11 cellular contexts compared by ENCODE assay signal in genomic region chr4:143355540-143356217, GRCh38. TPM values are rescaled to one million over a fixed set of nuclear protein-coding genes. Genes with fewer than 3 reads are reported as not detected.
A peak's percentile ranks its signal among the peaks of the same experiment; 100 is the strongest.
DNase-seq lines count a peak whose midpoint lies in the region; ATAC-seq, FAIRE-seq and TF ChIP-seq lines count a peak whose summit lies in the region.
"Had no signal": no experiment of that assay in that cellular context is flagged by ENCODE, and none has a peak within 500 bp of the region (broad histone marks: within the 10 kb centered on the region; RNA-seq: fewer than 3 reads in every experiment).

No MANE protein-coding gene starts in this region.

- DNase-seq in GM18507 (ENCODE audit: extremely low spot score, insufficient read length, low read depth) (no peak), adipocyte (ENCODE audit: low read depth) (peak; percentile 72), left ventricle myocardium superior (no peak), spleen (no peak), KG1 (lab: John Stamatoyannopoulos, UW) (no peak), NCI-H146 treated with DMSO at 0.1 percent for 48 hours (lab: John Stamatoyannopoulos, UW; ENCODE audit: unreplicated experiment) (no peak)
- no peak for DNase-seq in effector memory CD4-positive, alpha-beta T cell
- DNase-seq: activated effector memory CD4-positive, alpha-beta T cell treated with anti-CD3 and anti-CD28 coated beads, Interleukin-2, amount 50 U/mL, for 16 hours; GDM1; T1000 had no signal

- no peak overlapping the region for H3K4me3 ChIP-seq in adipocyte (ENCODE audit: low read length)
- H3K4me3 ChIP-seq in spleen, result no peak overlapping the region
- no peak overlapping the region for H3K4me3 ChIP-seq in effector memory CD4-positive, alpha-beta T cell (ENCODE audit: insufficient read depth, low read depth, low read length, poor library complexity, severe bottlenecking)

- intact Hi-C loops in left ventricle myocardium superior (cut with micrococcal nuclease), result no loop called here
- intact Hi-C loops in spleen (cut with DNase I; ENCODE audit: low total_unique reads), result no loop called here

- H3K4me1 ChIP-seq in adipocyte (ENCODE audit: control insufficient read depth, insufficient read depth, low read length) (peaks cover 39% of the 10 kb centered on the region), spleen (peaks cover 35 to 96% (median 79%) of the 10 kb centered on the region in 6 donors)
- no peaks in the 10 kb centered on the region for H3K4me1 ChIP-seq in effector memory CD4-positive, alpha-beta T cell (ENCODE audit: control insufficient read depth, insufficient read depth, low read length, poor library complexity, severe bottlenecking)

- TF ChIP-seq POLR2A in spleen (IDR thresholded peaks at IDR 0.05), result no peak

- H3K36me3 ChIP-seq in adipocyte (ENCODE audit: control insufficient read depth, insufficient read depth, low read length, severe bottlenecking) (no peaks in the 10 kb centered on the region), spleen (no peaks in the 10 kb centered on the region)
- no peaks in the 10 kb centered on the region for H3K36me3 ChIP-seq in effector memory CD4-positive, alpha-beta T cell (ENCODE audit: control insufficient read depth, insufficient read depth, low read length)

- H3K27me3 ChIP-seq in adipocyte (replicated peaks; ENCODE audit: control insufficient read depth, insufficient read depth, low read length) (no peaks in the 10 kb centered on the region), spleen (replicated peaks in 1 of 7) (no peaks in the 10 kb centered on the region)
- H3K27me3 ChIP-seq in effector memory CD4-positive, alpha-beta T cell (replicated peaks; ENCODE audit: control insufficient read depth, insufficient read depth, low read length, poor library complexity, severe bottlenecking), result no peaks in the 10 kb centered on the region

- H3K9ac ChIP-seq in adipocyte (ENCODE audit: low read length), result no peak overlapping the region

- H3K9me3 ChIP-seq in adipocyte (ENCODE audit: control insufficient read depth, low read length) (no peaks in the 10 kb centered on the region), spleen (no peaks in the 10 kb centered on the region)
- no peaks in the 10 kb centered on the region for H3K9me3 ChIP-seq in effector memory CD4-positive, alpha-beta T cell (ENCODE audit: control insufficient read depth, low read length)

- peak; percentile 12 for FAIRE-seq in GM18507 (lab: Jason Lieb, UNC)

- WGBS in spleen, 5 donors, result 76 to 87% (median 81%) methylated on average over 6 of the region's 6 CpGs

- TF ChIP-seq CTCF in spleen (IDR thresholded peaks at IDR 0.05 in 8 of 11, conservative IDR thresholded peaks at IDR 0.05 in 3 of 11), result no peak

- ATAC-seq in left ventricle myocardium superior (peak; percentile 11), GM19351 (IDR thresholded peaks at IDR 0.05; ENCODE audit: unreplicated experiment) (no peak)

- peak overlapping the region in 7 of 8 donors; percentile 22 to 90 (median 77) for H3K27ac ChIP-seq in spleen
- no peak overlapping the region for H3K27ac ChIP-seq in effector memory CD4-positive, alpha-beta T cell (ENCODE audit: insufficient read depth, low read length, poor library complexity, severe bottlenecking)

RNA-seq across cellular contexts. Expression of gene GAB1, which starts 19.0 kb away (rescaled TPM):
- 90.7 TPM for total RNA-seq in left ventricle myocardium superior
- 10 to 100 TPM; 21.6 to 53.6 (median 33.1) TPM for total RNA-seq in spleen
- 1 to 10 TPM; 1.6 to 4.7 (median 3.1) TPM for polyA plus RNA-seq in spleen
